8 cellular contexts compared by ENCODE assay signal in genomic region chr4:5710065-5710961, GRCh38. TPM values are rescaled to one million over a fixed set of nuclear protein-coding genes. Genes with fewer than 3 reads are reported as not detected.
DNase-seq lines count a peak whose midpoint lies in the region; ATAC-seq and TF ChIP-seq lines count a peak whose summit lies in the region.

No MANE protein-coding gene starts in this region.

- DNase-seq in activated naive CD4-positive, alpha-beta T cell treated with anti-CD3 and anti-CD28 coated beads, Interleukin-2, amount 50 U/mL, for 72 hours (ENCODE audit: low spot score in 2 of 2), result no peak
- DNase-seq in activated T-helper 1 cell treated with anti-CD3 and anti-CD28 coated beads, Interleukin-12 subunit alpha, Interleukin-12 subunit beta, Interleukin-2, Interleukin-4 antibody, amounts not matched to agents 30 ng/mL and 10 ng/mL and 1 ng/mL, durations not matched to agents 14 hours and 24 hours and 36 hours (ENCODE audit: low spot score), result no peak
- DNase-seq in heart right ventricle (no peak), retinal pigment epithelial cell (ENCODE audit: low read depth) (no peak)

- H3K9me3 Mint-ChIP-seq in activated naive CD4-positive, alpha-beta T cell treated with anti-CD3 and anti-CD28 coated beads, Interleukin-2, amount 50 U/mL, for 24 hours, result peaks cover 10% of the 10 kb centered on the region
- H3K9me3 Mint-ChIP-seq in activated naive CD4-positive, alpha-beta T cell treated with anti-CD3 and anti-CD28 coated beads, Interleukin-2, amount 50 U/mL, for 72 hours, result peaks cover 22% of the 10 kb centered on the region in 2 donors
- peaks cover 9% of the 10 kb centered on the region for H3K9me3 Mint-ChIP-seq in activated T-helper 1 cell treated with anti-CD3 and anti-CD28 coated beads, Interleukin-12 subunit alpha, Interleukin-12 subunit beta, Interleukin-2, Interleukin-4 antibody, amounts not matched to agents 30 ng/mL and 10 ng/mL and 1 ng/mL, durations not matched to agents 14 hours and 24 hours and 36 hours

- peak overlapping the region; percentile 20 to 61 (median 54) for H3K4me3 ChIP-seq in heart right ventricle
- H3K4me3 ChIP-seq in retinal pigment epithelial cell (ENCODE audit: low read length), result peak overlapping the region; percentile 61

- no peaks in the 10 kb centered on the region for H3K36me3 Mint-ChIP-seq in activated naive CD4-positive, alpha-beta T cell treated with anti-CD3 and anti-CD28 coated beads, Interleukin-2, amount 50 U/mL, for 24 hours
- H3K36me3 Mint-ChIP-seq in activated naive CD4-positive, alpha-beta T cell treated with anti-CD3 and anti-CD28 coated beads, Interleukin-2, amount 50 U/mL, for 72 hours, result peaks cover 24 to 41% of the 10 kb centered on the region in 2 donors
- peaks cover 1% of the 10 kb centered on the region for H3K36me3 Mint-ChIP-seq in activated T-helper 1 cell treated with anti-CD3 and anti-CD28 coated beads, Interleukin-12 subunit alpha, Interleukin-12 subunit beta, Interleukin-2, Interleukin-4 antibody, amounts not matched to agents 30 ng/mL and 10 ng/mL and 1 ng/mL, durations not matched to agents 14 hours and 24 hours and 36 hours (ENCODE audit: low read depth)

- peak overlapping the region in 8 of 10 donors; percentile 45 to 83 (median 60) for H3K27ac ChIP-seq in heart right ventricle

- peaks cover 0 to 50% (median 23%) of the 10 kb centered on the region in 9 donors for H3K4me1 ChIP-seq in heart right ventricle

- no peak for ATAC-seq in activated naive CD4-positive, alpha-beta T cell treated with anti-CD3 and anti-CD28 coated beads, Interleukin-2, amount 50 U/mL, for 72 hours
- ATAC-seq in heart right ventricle (peak in 5 of 8 donors; percentile 8 to 30 (median 20)), HG02759 (IDR thresholded peaks at IDR 0.05; ENCODE audit: unreplicated experiment) (no peak), GM21390 (IDR thresholded peaks at IDR 0.05; ENCODE audit: unreplicated experiment) (no peak), GM21381 (IDR thresholded peaks at IDR 0.05; ENCODE audit: unreplicated experiment) (no peak)

- H3K36me3 ChIP-seq in heart right ventricle, result no peaks in the 10 kb centered on the region

- H3K4me1 Mint-ChIP-seq in activated naive CD4-positive, alpha-beta T cell treated with anti-CD3 and anti-CD28 coated beads, Interleukin-2, amount 50 U/mL, for 24 hours, result peaks cover 5% of the 10 kb centered on the region
- peaks cover 9% of the 10 kb centered on the region for H3K4me1 Mint-ChIP-seq in activated T-helper 1 cell treated with anti-CD3 and anti-CD28 coated beads, Interleukin-12 subunit alpha, Interleukin-12 subunit beta, Interleukin-2, Interleukin-4 antibody, amounts not matched to agents 30 ng/mL and 10 ng/mL and 1 ng/mL, durations not matched to agents 14 hours and 24 hours and 36 hours (ENCODE audit: low read depth)

- H3K27me3 ChIP-seq in heart right ventricle, result peaks cover 0 to 54% (median 25%) of the 10 kb centered on the region in 7 donors

- intact Hi-C loops in activated T-helper 1 cell treated with anti-CD3 and anti-CD28 coated beads, Interleukin-12 subunit alpha, Interleukin-12 subunit beta, Interleukin-2, Interleukin-4 antibody, amounts not matched to agents 30 ng/mL and 10 ng/mL and 1 ng/mL, durations not matched to agents 14 hours and 24 hours and 36 hours (cut with micrococcal nuclease), result no loop called here
- intact Hi-C loops in heart right ventricle (cut with DNase I), result no loop called here

- H3K27ac Mint-ChIP-seq in activated naive CD4-positive, alpha-beta T cell treated with anti-CD3 and anti-CD28 coated beads, Interleukin-2, amount 50 U/mL, for 24 hours, result no peak overlapping the region
- H3K27ac Mint-ChIP-seq in activated naive CD4-positive, alpha-beta T cell treated with anti-CD3 and anti-CD28 coated beads, Interleukin-2, amount 50 U/mL, for 72 hours, result no peak overlapping the region
- no peak overlapping the region for H3K27ac Mint-ChIP-seq in activated T-helper 1 cell treated with anti-CD3 and anti-CD28 coated beads, Interleukin-12 subunit alpha, Interleukin-12 subunit beta, Interleukin-2, Interleukin-4 antibody, amounts not matched to agents 30 ng/mL and 10 ng/mL and 1 ng/mL, durations not matched to agents 14 hours and 24 hours and 36 hours

- H3K4me3 Mint-ChIP-seq in activated naive CD4-positive, alpha-beta T cell treated with anti-CD3 and anti-CD28 coated beads, Interleukin-2, amount 50 U/mL, for 24 hours, result peak overlapping the region; percentile 23
- peak overlapping the region; percentile 71 for H3K4me3 Mint-ChIP-seq in activated T-helper 1 cell treated with anti-CD3 and anti-CD28 coated beads, Interleukin-12 subunit alpha, Interleukin-12 subunit beta, Interleukin-2, Interleukin-4 antibody, amounts not matched to agents 30 ng/mL and 10 ng/mL and 1 ng/mL, durations not matched to agents 14 hours and 24 hours and 36 hours

- H3K9me3 ChIP-seq in heart right ventricle, result peaks cover 0 to 12% (median 5%) of the 10 kb centered on the region in 11 donors

- H3K27me3 Mint-ChIP-seq in activated naive CD4-positive, alpha-beta T cell treated with anti-CD3 and anti-CD28 coated beads, Interleukin-2, amount 50 U/mL, for 24 hours, result peaks cover 34% of the 10 kb centered on the region
- H3K27me3 Mint-ChIP-seq in activated T-helper 1 cell treated with anti-CD3 and anti-CD28 coated beads, Interleukin-12 subunit alpha, Interleukin-12 subunit beta, Interleukin-2, Interleukin-4 antibody, amounts not matched to agents 30 ng/mL and 10 ng/mL and 1 ng/mL, durations not matched to agents 14 hours and 24 hours and 36 hours (ENCODE audit: insufficient read depth), result peaks cover 36% of the 10 kb centered on the region

- 22 to 24% methylated on average over 13 of the region's 13 CpGs for WGBS in heart right ventricle, 2 donors

- TF ChIP-seq CTCF in heart right ventricle (IDR thresholded peaks at IDR 0.05) (peak in 4 of 9 donors; percentile 9 to 25 (median 20)), retinal pigment epithelial cell (conservative IDR thresholded peaks at IDR 0.05; ENCODE audit: low read depth, low read length) (peak; percentile 55)

RNA-seq across cellular contexts. Expression of gene EVC, which starts 0.7 kb away (rescaled TPM):
- total RNA-seq in activated naive CD4-positive, alpha-beta T cell treated with anti-CD3 and anti-CD28 coated beads, Interleukin-2, amount 50 U/mL, for 72 hours, result 1 to 10 TPM in 1 of 2 donors, under 1 TPM in 1; 0.14 to 1.4 TPM
- 1.5 and 1.9 TPM in 2 replicates for total RNA-seq in activated T-helper 1 cell treated with anti-CD3 and anti-CD28 coated beads, Interleukin-12 subunit alpha, Interleukin-12 subunit beta, Interleukin-2, Interleukin-4 antibody, amounts not matched to agents 30 ng/mL and 10 ng/mL and 1 ng/mL, durations not matched to agents 14 hours and 24 hours and 36 hours
- 1 to 10 TPM; 3.3 to 7.5 (median 5.0) TPM for total RNA-seq in heart right ventricle
- polyA plus RNA-seq in heart right ventricle, result 1 to 10 TPM in 1 of 2 donors, under 1 TPM in 1; 0.97 to 3.0 TPM

RNA-seq across cellular contexts. Expression of gene EVC2, which starts 2.0 kb away (rescaled TPM):
- total RNA-seq in activated naive CD4-positive, alpha-beta T cell treated with anti-CD3 and anti-CD28 coated beads, Interleukin-2, amount 50 U/mL, for 72 hours, result under 1 TPM; 0.16 to 0.66 TPM
- 0.32 and 0.54 TPM in 2 replicates for total RNA-seq in activated T-helper 1 cell treated with anti-CD3 and anti-CD28 coated beads, Interleukin-12 subunit alpha, Interleukin-12 subunit beta, Interleukin-2, Interleukin-4 antibody, amounts not matched to agents 30 ng/mL and 10 ng/mL and 1 ng/mL, durations not matched to agents 14 hours and 24 hours and 36 hours
- 1 to 10 TPM in 2 of 10 donors, under 1 TPM in 8; 0.47 to 1.2 (median 0.90) TPM for total RNA-seq in heart right ventricle
- 1 to 10 TPM in 1 of 2 donors, under 1 TPM in 1; 0.87 to 1.5 TPM for polyA plus RNA-seq in heart right ventricle

Comparison
In these comparisons a context has a peak if more than half of its experiments do, and no peak if none do; other contexts are left out.
1. ATAC-seq: peak in heart right ventricle (5 of 8); none in activated naive CD4-positive, alpha-beta T cell treated with anti-CD3 and anti-CD28 coated beads, Interleukin-2, amount 50 U/mL, for 72 hours (0 of 2), HG02759 (single experiment), GM21390 (single experiment) and GM21381 (single experiment).